ENCODE assay signal across 29 cellular contexts in genomic region chr11:97754976-97755375, GRCh38.
A peak's percentile ranks its signal among the peaks of the same experiment; 100 is the strongest.
DNase-seq lines count a peak whose midpoint lies in the region; ATAC-seq, FAIRE-seq and TF ChIP-seq lines count a peak whose summit lies in the region.
"Had no signal": no experiment of that assay in that cellular context is flagged by ENCODE, and none has a peak within 500 bp of the region (broad histone marks: within the 10 kb centered on the region; RNA-seq: fewer than 3 reads in every experiment).

No MANE protein-coding gene starts in this region.

- DNase-seq in GM23338 (ENCODE audit: low spot score): no peak
- no peak for DNase-seq in astrocyte (ENCODE audit: low read depth)
- DNase-seq in fibroblast of the aortic adventitia (ENCODE audit: low read depth): peak; percentile 3
- DNase-seq in nephron progenitor cell: peak; percentile 6
- DNase-seq in CD4-positive, alpha-beta memory T cell: no peak
- DNase-seq in stimulated activated CD4-positive, alpha-beta T cell treated with anti-CD3 and anti-CD28 coated beads, Interleukin-1b, Interleukin-23, amount 100 ng/mL, for 48 hours: no peak
- no peak for DNase-seq in HepG2 (ENCODE audit: low spot score)
- DNase-seq: 8988T, ACHN, BE2C, Calu3, DMS79 treated with DMSO at 0.1 percent for 48 hours, GF-D8, H9, HFFc6, NCI-H1048, NCI-H1417, NCI-H1694, NCI-H2029 treated with DMSO at 0.1 percent for 48 hours, NCI-H526 treated with DMSO at 0.1 percent for 48 hours, Right ventricle myocardium superior, RPMI8226 had no signal

- in situ Hi-C loops in HepG2 (cut with HindIII; ENCODE audit: extremely low pct_ligation_motif_present, low pct_unique_long_range_greater_than_20kb): no loop called here

- intact Hi-C loops in CD4-positive, alpha-beta memory T cell (cut with micrococcal nuclease): no loop called here
- intact Hi-C loops in HepG2 (cut with micrococcal nuclease; ENCODE audit: unreplicated experiment): no loop called here

- no peaks in the 10 kb centered on the region for H4K20me1 ChIP-seq in GM23338 (replicated peaks; ENCODE audit: insufficient read depth)
- H4K20me1 ChIP-seq in astrocyte (ENCODE audit: insufficient read depth, low read length): no peaks in the 10 kb centered on the region
- H4K20me1 ChIP-seq in HepG2 (ENCODE audit: insufficient read depth, low read length): no peaks in the 10 kb centered on the region

- H3K4me1 ChIP-seq in GM23338 (ENCODE audit: insufficient read depth) (no peaks in the 10 kb centered on the region), astrocyte (ENCODE audit: insufficient read depth, low read length) (no peaks in the 10 kb centered on the region), HepG2 (ENCODE audit: insufficient read depth, low read length) (no peaks in the 10 kb centered on the region)
- H3K4me1 ChIP-seq in CD4-positive, alpha-beta memory T cell (ENCODE audit: insufficient read depth, low read length): no peaks in the 10 kb centered on the region
- H3K4me1 ChIP-seq: BE2C, SJSA1 had no signal

- no peak for TF ChIP-seq CTCF in GM23338 (conservative IDR thresholded peaks at IDR 0.05; ENCODE audit: low read depth in 2 of 2)
- no peak for TF ChIP-seq CTCF in astrocyte (IDR thresholded peaks at IDR 0.05; ENCODE audit: insufficient read depth, low read depth, low read length)
- TF ChIP-seq CTCF in fibroblast of the aortic adventitia (IDR thresholded peaks at IDR 0.05; ENCODE audit: insufficient read depth, low read length): no peak
- no peak for TF ChIP-seq CTCF in nephron progenitor cell (IDR thresholded peaks at IDR 0.05)
- no peak for TF ChIP-seq CTCF in HepG2 (CRISPR knock-in tag; IDR thresholded peaks at IDR 0.05)

- peak; percentile 38; the same call in 2 of the 3 replicates for ATAC-seq in GM23338
- no peak for ATAC-seq in GM19397 (IDR thresholded peaks at IDR 0.05; ENCODE audit: unreplicated experiment)
- ATAC-seq in HepG2: no peak

- BruUV-seq in HepG2 (replicated peaks; lab: Mats Ljungman, UMichigan): no TSS peak

- H3K4me2 ChIP-seq in GM23338 (no peak overlapping the region), astrocyte (ENCODE audit: low read length) (no peak overlapping the region), HepG2 (ENCODE audit: low read depth, low read length) (no peak overlapping the region)
- H3K4me2 ChIP-seq: KMS-11 had no signal

- no peak for TF ChIP-seq POLR2A in HepG2 (IDR thresholded peaks at IDR 0.05; ENCODE audit: insufficient read depth in 1 of 2, low read depth in 2 of 2, low read length in 2 of 2)

- no peaks in the 10 kb centered on the region for H3K36me3 ChIP-seq in GM23338 (ENCODE audit: insufficient read depth)
- no peaks in the 10 kb centered on the region for H3K36me3 ChIP-seq in astrocyte (ENCODE audit: insufficient read depth, low read length)
- H3K36me3 ChIP-seq in CD4-positive, alpha-beta memory T cell (ENCODE audit: insufficient read depth, low read length): no peaks in the 10 kb centered on the region
- no peaks in the 10 kb centered on the region for H3K36me3 ChIP-seq in HepG2 (replicated peaks in 1 of 2; ENCODE audit: control insufficient read depth in 1 of 2, insufficient read depth in 2 of 2, low read length in 2 of 2)
- H3K36me3 ChIP-seq: BE2C, SJSA1 had no signal

- H3K79me2 ChIP-seq in GM23338 (replicated peaks; ENCODE audit: insufficient read depth) (no peaks in the 10 kb centered on the region), astrocyte (ENCODE audit: insufficient read depth, low read length) (no peaks in the 10 kb centered on the region), HepG2 (ENCODE audit: insufficient read depth, low read length) (no peaks in the 10 kb centered on the region)

- no peaks in the 10 kb centered on the region for H3K27me3 Mint-ChIP-seq in GM23338 (ENCODE audit: insufficient read depth, low read depth, poor library complexity)
- H3K27me3 Mint-ChIP-seq in astrocyte (ENCODE audit: low read depth, unreplicated experiment): no peaks in the 10 kb centered on the region
- no peaks in the 10 kb centered on the region for H3K27me3 Mint-ChIP-seq in nephron progenitor cell (ENCODE audit: low read depth, poor library complexity)
- H3K27me3 Mint-ChIP-seq in CD4-positive, alpha-beta memory T cell: no peaks in the 10 kb centered on the region
- H3K27me3 Mint-ChIP-seq: IgD-negative memory B cell had no signal

- no peak overlapping the region for H3K4me3 ChIP-seq in GM23338
- no peak overlapping the region for H3K4me3 ChIP-seq in astrocyte (ENCODE audit: insufficient read depth, low read depth, low read length)
- H3K4me3 ChIP-seq in fibroblast of the aortic adventitia (ENCODE audit: low read depth, low read length): no peak overlapping the region
- no peak overlapping the region for H3K4me3 ChIP-seq in CD4-positive, alpha-beta memory T cell (ENCODE audit: low read length in 2 of 2)
- H3K4me3 ChIP-seq in HepG2 (replicated peaks in 1 of 3; ENCODE audit: insufficient read depth in 1 of 3, low read depth in 2 of 3, low read length in 3 of 3): no peak overlapping the region
- H3K4me3 ChIP-seq: SJSA1 had no signal

- H3K4me1 Mint-ChIP-seq in GM23338 (no peaks in the 10 kb centered on the region; the same call in 2 of the 3 replicates), astrocyte (ENCODE audit: low read depth, unreplicated experiment) (peaks cover 7% of the 10 kb centered on the region), nephron progenitor cell (no peaks in the 10 kb centered on the region)
- no peaks in the 10 kb centered on the region for H3K4me1 Mint-ChIP-seq in CD4-positive, alpha-beta memory T cell
- H3K4me1 Mint-ChIP-seq: CD14-positive monocyte had no signal

- H3K9me3 ChIP-seq in astrocyte (ENCODE audit: insufficient read depth, low read depth, low read length) (peaks cover 4% of the 10 kb centered on the region), HepG2 (ENCODE audit: low read length) (peaks cover 12% of the 10 kb centered on the region; the same call in 1 of the 2 replicates)
- peaks cover 0 to 4% of the 10 kb centered on the region in 2 donors for H3K9me3 ChIP-seq in CD4-positive, alpha-beta memory T cell (ENCODE audit: control insufficient read depth in 1 of 2, low read length in 2 of 2)
- H3K9me3 ChIP-seq: BE2C, SJSA1 had no signal

- no peak for TF ChIP-seq RAD21 in HepG2 (CRISPR knock-in tag; IDR thresholded peaks at IDR 0.05)

- FAIRE-seq in astrocyte (lab: Jason Lieb, UNC) (no peak), HepG2 (lab: Jason Lieb, UNC) (no peak)
- FAIRE-seq: GM12891, HTR-8/SVneo had no signal

- H3K27me3 ChIP-seq in GM23338 (ENCODE audit: insufficient read depth): no peaks in the 10 kb centered on the region
- no peaks in the 10 kb centered on the region for H3K27me3 ChIP-seq in astrocyte (ENCODE audit: insufficient read depth, low read length)
- H3K27me3 ChIP-seq in CD4-positive, alpha-beta memory T cell (ENCODE audit: insufficient read depth, low read length): no peaks in the 10 kb centered on the region
- no peaks in the 10 kb centered on the region for H3K27me3 ChIP-seq in HepG2 (ENCODE audit: control insufficient read depth in 1 of 2, insufficient read depth in 2 of 2, low read length in 2 of 2)
- H3K27me3 ChIP-seq: BE2C, SJSA1 had no signal

- 0% methylated on average over 3 of the region's 3 CpGs for WGBS in HepG2 (ENCODE audit: low lambda C conversion rate)

- no peaks in the 10 kb centered on the region for H3F3A ChIP-seq in GM23338 (replicated peaks; ENCODE audit: low read depth)

- no peaks in the 10 kb centered on the region for H3K36me3 Mint-ChIP-seq in GM23338 (ENCODE audit: low read depth)
- H3K36me3 Mint-ChIP-seq in astrocyte (ENCODE audit: low read depth, unreplicated experiment): no peaks in the 10 kb centered on the region
- no peaks in the 10 kb centered on the region for H3K36me3 Mint-ChIP-seq in nephron progenitor cell (ENCODE audit: low read depth)
- no peaks in the 10 kb centered on the region for H3K36me3 Mint-ChIP-seq in CD4-positive, alpha-beta memory T cell
- H3K36me3 Mint-ChIP-seq: CD14-positive monocyte, IgD-negative memory B cell had no signal

- H3K4me3 Mint-ChIP-seq in GM23338: no peak overlapping the region
- no peak overlapping the region for H3K4me3 Mint-ChIP-seq in astrocyte (ENCODE audit: unreplicated experiment)
- H3K4me3 Mint-ChIP-seq in nephron progenitor cell: no peak overlapping the region
- H3K4me3 Mint-ChIP-seq in CD4-positive, alpha-beta memory T cell: no peak overlapping the region
- H3K4me3 Mint-ChIP-seq: CD14-positive monocyte, H9, HFFc6, IgD-negative memory B cell had no signal

- H3K9me3 Mint-ChIP-seq in GM23338 (peaks cover 8% of the 10 kb centered on the region; the same call in 1 of the 3 replicates), astrocyte (ENCODE audit: unreplicated experiment) (no peaks in the 10 kb centered on the region), nephron progenitor cell (no peaks in the 10 kb centered on the region)
- peaks cover 2 to 21% (median 5%) of the 10 kb centered on the region in 8 donors for H3K9me3 Mint-ChIP-seq in CD4-positive, alpha-beta memory T cell
- H3K9me3 Mint-ChIP-seq: H9, HFFc6 had no signal

- no peak overlapping the region for H3K27ac Mint-ChIP-seq in GM23338
- peak overlapping the region; percentile 54 for H3K27ac Mint-ChIP-seq in astrocyte (ENCODE audit: unreplicated experiment)
- H3K27ac Mint-ChIP-seq in nephron progenitor cell: peak overlapping the region; percentile 67
- no peak overlapping the region for H3K27ac Mint-ChIP-seq in CD4-positive, alpha-beta memory T cell
- H3K27ac Mint-ChIP-seq: CD14-positive monocyte, H9, HFFc6, IgD-negative memory B cell had no signal

- POLR2A ChIA-PET in CD4-positive, alpha-beta memory T cell (lab: Charles Lee; ENCODE audit: partially characterized antibody): no interaction called here
- POLR2A ChIA-PET in HepG2 (lab: Yijun Ruan, JAX): no interaction called here

- no peaks in the 10 kb centered on the region for H3K9me2 ChIP-seq in GM23338 (ENCODE audit: insufficient read depth)

- CTCF ChIA-PET in CD4-positive, alpha-beta memory T cell (lab: Charles Lee; ENCODE audit: partially characterized antibody): no interaction called here
- CTCF ChIA-PET in HepG2 (lab: Yijun Ruan, JAX; ENCODE audit: low intra/inter-chr PET ratio, low total read pairs): no interaction called here

- no peak for TF ChIP-seq EP300 in HepG2 (IDR thresholded peaks at IDR 0.05; ENCODE audit: low read depth in 2 of 2, low read length in 2 of 2)
- TF ChIP-seq EP300 in HepG2 (CRISPR knock-in tag; IDR thresholded peaks at IDR 0.05; ENCODE audit: borderline replicate concordance): no peak

- no peak overlapping the region for H3K27ac ChIP-seq in GM23338 (ENCODE audit: low read depth)
- no peak overlapping the region for H3K27ac ChIP-seq in astrocyte (ENCODE audit: low read depth, low read length)
- no peak overlapping the region for H3K27ac ChIP-seq in CD4-positive, alpha-beta memory T cell (ENCODE audit: low read depth, low read length)
- H3K27ac ChIP-seq in HepG2 (ENCODE audit: extremely low read length, insufficient read depth, low read length): no peak overlapping the region
- H3K27ac ChIP-seq: KMS-11, SJSA1 had no signal

- H3K9ac ChIP-seq in astrocyte (ENCODE audit: low read length) (no peak overlapping the region), HepG2 (ENCODE audit: insufficient read depth, low read depth, low read length) (no peak overlapping the region)
- H3K9ac ChIP-seq: KMS-11 had no signal

- H2AFZ ChIP-seq in GM23338 (no peak overlapping the region), astrocyte (ENCODE audit: low read depth, low read length) (no peak overlapping the region), HepG2 (ENCODE audit: low read length) (no peak overlapping the region)

TF ChIP-seq in GM23338, 12 proteins besides CTCF, POLR2A, EP300 and RAD21 (continues in another document):
- no peak for TF ChIP-seq POLR2AphosphoS5 (IDR thresholded peaks at IDR 0.05; ENCODE audit: low read depth)

Comparison
In these comparisons a context has a peak if more than half of its experiments do, and no peak if none do; other contexts are left out.
1. DNase-seq: peak in fibroblast of the aortic adventitia (single experiment) and nephron progenitor cell (single experiment); none in GM23338 (single experiment), astrocyte (single experiment), CD4-positive, alpha-beta memory T cell (0 of 5), stimulated activated CD4-positive, alpha-beta T cell treated with anti-CD3 and anti-CD28 coated beads, Interleukin-1b, Interleukin-23, amount 100 ng/mL, for 48 hours (single experiment) and HepG2 (single experiment).
2. H3K27ac Mint-ChIP-seq: peak in astrocyte (single experiment) and nephron progenitor cell (single experiment); none in GM23338 (single experiment) and CD4-positive, alpha-beta memory T cell (0 of 7).